In genomic region chr9:24793711-24794110, GRCh38 we compare ENCODE assay signal across 26 cellular contexts.
"Had no signal": no experiment of that assay in that cellular context is flagged by ENCODE, and none has a peak within 500 bp of the region (broad histone marks: within the 10 kb centered on the region; RNA-seq: fewer than 3 reads in every experiment).

No MANE protein-coding gene starts in this region.

- ATAC-seq: foreskin keratinocyte; gastroesophageal sphincter; heart left ventricle; left lobe of liver; mucosa of descending colon; natural killer cell treated with Interleukin-12 subunit alpha and Interleukin-12 subunit beta and Interleukin-15 and Interleukin-18, amount 100 ng/mL, for 72 hours; pancreas; right lobe of liver; stimulated activated memory B cell treated with anti-CD40 and anti-IgM and Interleukin-4, amounts not matched to agents 10 μg/mL and 1 μg/mL and 100 μg/mL, for 72 hours; stimulated activated naive CD8-positive, alpha-beta T cell treated with anti-CD3 and anti-CD28 coated beads, Interleukin-15, Interleukin-2, amounts not matched to agents 100 U/mL and 50 U/mL, for 24 hours had no signal

- H3K27me3 Mint-ChIP-seq: naive B cell; natural killer cell treated with Interleukin-12 subunit alpha and Interleukin-12 subunit beta and Interleukin-15 and Interleukin-18, amount 100 ng/mL, for 72 hours; stimulated activated memory B cell treated with anti-CD40 and anti-IgM and Interleukin-4, amounts not matched to agents 10 μg/mL and 1 μg/mL and 100 μg/mL, for 72 hours had no signal

- H3K36me3 ChIP-seq: gastroesophageal sphincter, heart left ventricle, neutrophil, pancreas, right lobe of liver, spleen, thoracic aorta, tibial nerve, upper lobe of left lung had no signal

- H3K27ac Mint-ChIP-seq: mesothelial cell of epicardium; naive B cell; natural killer cell treated with Interleukin-12 subunit alpha and Interleukin-12 subunit beta and Interleukin-15 and Interleukin-18, amount 100 ng/mL, for 72 hours; stimulated activated memory B cell treated with anti-CD40 and anti-IgM and Interleukin-4, amounts not matched to agents 10 μg/mL and 1 μg/mL and 100 μg/mL, for 72 hours had no signal

- H3K4me1 ChIP-seq: foreskin keratinocyte, gastroesophageal sphincter, heart left ventricle, pancreas, right lobe of liver, spleen, tibial nerve, upper lobe of left lung had no signal

- H3K4me3 ChIP-seq: dorsolateral prefrontal cortex, gastroesophageal sphincter, heart left ventricle, hepatocyte, lung, mucosa of descending colon, pancreas, right lobe of liver, spleen, thoracic aorta, tibial nerve, upper lobe of left lung had no signal

- H3K4me3 Mint-ChIP-seq: mesothelial cell of epicardium; naive B cell; natural killer cell treated with Interleukin-12 subunit alpha and Interleukin-12 subunit beta and Interleukin-15 and Interleukin-18, amount 100 ng/mL, for 72 hours; neural crest cell; stimulated activated memory B cell treated with anti-CD40 and anti-IgM and Interleukin-4, amounts not matched to agents 10 μg/mL and 1 μg/mL and 100 μg/mL, for 72 hours had no signal

- H3K4me2 ChIP-seq: hepatocyte had no signal

- H3K27ac ChIP-seq: dorsolateral prefrontal cortex, foreskin keratinocyte, gastroesophageal sphincter, heart left ventricle, hepatocyte, neutrophil, pancreas, right lobe of liver, spleen, thoracic aorta, tibial nerve, upper lobe of left lung had no signal

- H3K79me2 ChIP-seq: hepatocyte had no signal

- H3K9me3 ChIP-seq: gastroesophageal sphincter, neutrophil, pancreas, right lobe of liver, thoracic aorta, tibial nerve, upper lobe of left lung had no signal

- H3K27me3 ChIP-seq: dorsolateral prefrontal cortex, foreskin keratinocyte, gastroesophageal sphincter, heart left ventricle, hepatocyte, neutrophil, pancreas, right lobe of liver, spleen, tibial nerve, upper lobe of left lung had no signal

- DNase-seq: cortex of kidney; dorsolateral prefrontal cortex; effector CD4-positive, alpha-beta T cell; foreskin keratinocyte; heart left ventricle; kidney; mesenchymal stem cell; mucosa of descending colon; naive B cell; pancreas; right lobe of liver; spleen; stimulated activated CD4-positive, alpha-beta T cell treated with anti-CD3 and anti-CD28 coated beads, Interleukin-4, amount 100 ng/mL, for 4 hours; stimulated activated naive CD8-positive, alpha-beta T cell treated with anti-CD3 and anti-CD28 coated beads, Interleukin-15, Interleukin-2, amounts not matched to agents 100 U/mL and 50 U/mL, for 24 hours; upper lobe of left lung had no signal

- H2AFZ ChIP-seq: hepatocyte had no signal

- H3K4me1 Mint-ChIP-seq: mesothelial cell of epicardium; naive B cell; neural crest cell; stimulated activated memory B cell treated with anti-CD40 and anti-IgM and Interleukin-4, amounts not matched to agents 10 μg/mL and 1 μg/mL and 100 μg/mL, for 72 hours had no signal
